ENCODE assay signal across 2 cellular contexts in the genomic region with DNA sequence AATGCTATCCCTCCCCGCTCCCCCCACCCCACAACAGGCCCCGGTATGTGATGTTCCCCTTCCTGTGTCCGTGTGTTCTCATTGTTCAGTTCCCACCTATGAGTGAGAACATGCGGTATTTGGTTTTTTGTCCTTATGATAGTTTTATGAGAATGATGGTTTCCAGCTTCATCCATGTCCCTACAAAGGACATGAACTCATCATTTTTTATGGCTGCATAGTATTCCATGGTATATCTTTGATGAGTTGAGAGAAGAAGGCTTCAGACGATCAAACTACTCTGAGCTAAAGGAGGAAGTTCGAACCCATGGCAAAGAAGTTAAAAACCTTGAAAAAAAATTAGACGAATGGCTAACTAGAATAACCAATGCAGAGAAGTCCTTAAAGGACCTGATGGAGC.
DNase-seq lines count a peak whose midpoint lies in the region; ATAC-seq, FAIRE-seq and TF ChIP-seq lines count a peak whose summit lies in the region.
"Not testable (repeated sequence)": the region's sequence is repeated elsewhere in the genome, so short reads cannot be mapped to it uniquely, and the experiment has no call there.

No MANE protein-coding gene starts in this region.

- not testable (repeated sequence) for TF ChIP-seq RAD21 in K562 (CRISPR knock-in tag; conservative IDR thresholded peaks at IDR 0.05 in 1 of 2, IDR thresholded peaks at IDR 0.05 in 1 of 2)

- not testable (repeated sequence) for H3K4me2 ChIP-seq in K562 (ENCODE audit: insufficient read depth, low read length)

- H3K36me3 ChIP-seq in HEK293 (ENCODE audit: control insufficient read depth in 2 of 2, insufficient read depth in 1 of 2, low read length in 2 of 2); K562 (ENCODE audit: control insufficient read depth, insufficient read depth, low read length): not testable (repeated sequence)

- not testable (repeated sequence) for TF ChIP-seq POLR2A in K562 (conservative IDR thresholded peaks at IDR 0.05)

- not testable (repeated sequence) for H4K20me1 ChIP-seq in K562 (replicated peaks; ENCODE audit: control insufficient read depth, insufficient read depth, low read length)

- not testable (repeated sequence) for ATAC-seq in K562

- not testable (repeated sequence) for H3K79me2 ChIP-seq in K562 (ENCODE audit: control insufficient read depth, insufficient read depth, low read length)

- 12% methylated on average over 6 of the region's 7 CpGs for WGBS in K562 (ENCODE audit: insufficient coverage, low coverage, missing lambda C conversion rate)

- not testable (repeated sequence) for TF ChIP-seq EP300 in K562 (IDR thresholded peaks at IDR 0.05; ENCODE audit: low read length)

- CTCF ChIA-PET in HEK293 (lab: Yijun Ruan, JAX): interaction anchor here (0.6 to 2.6 kb wide), 5 partner anchors 8 to 507 kb away, joined by 3 to 13 read pairs (median 3); partner anchors contain the start of gene CLIC4
- CTCF ChIA-PET in K562 (lab: Yijun Ruan, JAX; ENCODE audit: low intra/inter-chr PET ratio): not testable (repeated sequence)

- not testable (repeated sequence) for H3K4me1 ChIP-seq in HEK293 (ENCODE audit: control insufficient read depth, insufficient read depth, low read length); K562 (replicated peaks in 1 of 2; ENCODE audit: control insufficient read depth in 2 of 2, insufficient read depth in 2 of 2, low read length in 2 of 2)

- not testable (repeated sequence) for DNase-seq in K562 (ENCODE audit: extremely low read depth in 1 of 4, low spot score in 3 of 4)

- H3K4me3 ChIP-seq in HEK293 (ENCODE audit: low read depth, low read length); K562: not testable (repeated sequence)

- FAIRE-seq in K562 (lab: Jason Lieb, UNC): not testable (repeated sequence)

- POLR2A ChIA-PET in HEK293 (lab: Yijun Ruan, JAX): not testable (repeated sequence)
- POLR2A ChIA-PET in K562 (lab: Yijun Ruan, JAX): interaction anchor here (1.7 kb wide), 1 partner anchor 9 kb away, joined by 4 read pairs; no protein-coding TSS in a partner anchor

- H2AFZ ChIP-seq in K562 (ENCODE audit: low read depth, low read length): not testable (repeated sequence)

- not testable (repeated sequence) for BruUV-seq in K562 (replicated peaks; lab: Mats Ljungman, UMichigan)

- H3K9me3 ChIP-seq in HEK293 (ENCODE audit: control insufficient read depth, insufficient read depth, low read depth, low read length); K562 (replicated peaks; ENCODE audit: control insufficient read depth, insufficient read depth, low read depth, low read length): not testable (repeated sequence)

- in situ Hi-C loops in K562 (cut with MboI): not testable (repeated sequence)

- H3K27me3 ChIP-seq in K562 (ENCODE audit: control insufficient read depth in 2 of 2, insufficient read depth in 2 of 2, low read length in 2 of 2): peaks cover 23 to 31% of the 10 kb centered on the region in 2 experiments

- not testable (repeated sequence) for H3K9me1 ChIP-seq in K562 (ENCODE audit: control insufficient read depth, insufficient read depth, low read length)

- not testable (repeated sequence) for TF ChIP-seq CTCF in HEK293 (tag by site-specific recombination; IDR thresholded peaks at IDR 0.05); K562 (IDR thresholded peaks at IDR 0.05 in 2 of 3, conservative IDR thresholded peaks at IDR 0.05 in 1 of 3; ENCODE audit: insufficient read depth in 2 of 3, low read depth in 1 of 3, low read length in 3 of 3)

- not testable (repeated sequence) for H3K27ac ChIP-seq in HEK293 (ENCODE audit: extremely low read depth, low read depth, low read length); K562 (ENCODE audit: extremely low read depth, low read depth, low read length)

- H3K9ac ChIP-seq in K562 (ENCODE audit: insufficient read depth in 1 of 2, low read depth in 2 of 2, low read length in 2 of 2): not testable (repeated sequence)

- intact Hi-C loops in K562 (cut with micrococcal nuclease): not testable (repeated sequence)

TF ChIP-seq in HEK293, 187 proteins besides CTCF, POLR2A, EP300 and RAD21:
- TF ChIP-seq, protein P1, sequence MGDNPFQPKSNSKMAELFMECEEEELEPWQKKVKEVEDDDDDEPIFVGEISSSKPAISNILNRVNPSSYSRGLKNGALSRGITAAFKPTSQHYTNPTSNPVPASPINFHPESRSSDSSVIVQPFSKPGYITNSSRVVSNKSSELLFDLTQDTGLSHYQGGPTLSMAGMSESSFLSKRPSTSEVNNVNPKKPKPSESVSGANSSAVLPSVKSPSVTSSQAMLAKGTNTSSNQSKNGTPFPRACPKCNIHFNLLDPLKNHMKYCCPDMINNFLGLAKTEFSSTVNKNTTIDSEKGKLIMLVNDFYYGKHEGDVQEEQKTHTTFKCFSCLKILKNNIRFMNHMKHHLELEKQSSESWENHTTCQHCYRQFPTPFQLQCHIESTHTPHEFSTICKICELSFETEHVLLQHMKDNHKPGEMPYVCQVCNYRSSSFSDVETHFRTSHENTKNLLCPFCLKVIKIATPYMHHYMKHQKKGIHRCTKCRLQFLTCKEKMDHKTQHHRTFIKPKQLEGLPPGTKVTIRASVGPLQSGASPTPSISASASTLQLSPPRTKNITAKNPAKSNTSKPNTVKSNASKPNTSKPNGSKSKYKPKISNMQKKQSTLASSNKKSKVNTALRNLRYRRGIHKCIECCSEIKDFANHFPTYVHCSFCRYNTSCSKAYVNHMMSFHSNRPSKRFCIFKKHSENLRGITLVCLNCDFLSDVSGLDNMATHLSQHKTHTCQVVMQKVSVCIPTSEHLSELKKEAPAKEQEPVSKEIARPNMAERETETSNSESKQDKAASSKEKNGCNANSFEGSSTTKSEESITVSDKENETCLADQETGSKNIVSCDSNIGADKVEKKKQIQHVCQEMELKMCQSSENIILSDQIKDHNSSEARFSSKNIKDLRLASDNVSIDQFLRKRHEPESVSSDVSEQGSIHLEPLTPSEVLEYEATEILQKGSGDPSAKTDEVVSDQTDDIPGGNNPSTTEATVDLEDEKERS (tag by site-specific recombination; IDR thresholded peaks at IDR 0.05): 0 out of 2 replicates have a peak, but pooled peaks have one; percentile 27
- peak; percentile 82 for TF ChIP-seq ZNF146 (tag by site-specific recombination; IDR thresholded peaks at IDR 0.05)
TF ChIP-seq in HEK293: peak in this region for 2; not testable (repeated sequence) for 185.

TF ChIP-seq in K562, 482 proteins besides CTCF, POLR2A, EP300 and RAD21:
- peak; percentile 54 for TF ChIP-seq ZNF146 (CRISPR knock-in tag; IDR thresholded peaks at IDR 0.05; ENCODE audit: unreplicated experiment)
TF ChIP-seq in K562: peak in this region for 1; not testable (repeated sequence) for 481.
